14 cellular contexts compared by ENCODE assay signal in genomic region chr11:128625766-128626165, GRCh38. TPM values are rescaled to one million over a fixed set of nuclear protein-coding genes. Genes with fewer than 3 reads are reported as not detected.
DNase-seq lines count a peak whose midpoint lies in the region; ATAC-seq, FAIRE-seq and TF ChIP-seq lines count a peak whose summit lies in the region.
"Had no signal": no experiment of that assay in that cellular context is flagged by ENCODE, and none has a peak within 500 bp of the region (broad histone marks: within the 10 kb centered on the region; RNA-seq: fewer than 3 reads in every experiment).

No MANE protein-coding gene starts in this region.

- H3K27ac ChIP-seq in CD4-positive, CD25-positive, alpha-beta regulatory T cell (ENCODE audit: insufficient read depth, low read length, poor library complexity, severe bottlenecking) = peak overlapping the region; percentile 87
- H3K27ac ChIP-seq: gastrocnemius medialis had no signal

- H3K36me3 Mint-ChIP-seq in CD4-positive, CD25-positive, alpha-beta regulatory T cell = no peaks in the 10 kb centered on the region
- peaks cover 7% of the 10 kb centered on the region for H3K36me3 Mint-ChIP-seq in activated CD8-positive, alpha-beta T cell treated with anti-CD3 and anti-CD28 coated beads, Interleukin-2, amount 10 ng/mL, durations not matched to agents 7 days and 5 days (ENCODE audit: low read depth)
- no peaks in the 10 kb centered on the region for H3K36me3 Mint-ChIP-seq in naive B cell
- H3K36me3 Mint-ChIP-seq: brain, CD14-positive monocyte had no signal

- FAIRE-seq in GM12891 (lab: Jason Lieb, UNC) = peak; percentile 80

- no peak for TF ChIP-seq POLR2A in GM12891 (IDR thresholded peaks at IDR 0.05; ENCODE audit: low read depth, low read length)

- H3K36me3 ChIP-seq in CD4-positive, CD25-positive, alpha-beta regulatory T cell (ENCODE audit: control insufficient read depth, insufficient read depth, low read length) = no peaks in the 10 kb centered on the region
- H3K36me3 ChIP-seq: gastrocnemius medialis had no signal

- H3K4me1 Mint-ChIP-seq in CD4-positive, CD25-positive, alpha-beta regulatory T cell = peaks cover 54 to 99% (median 82%) of the 10 kb centered on the region in 4 donors
- H3K4me1 Mint-ChIP-seq in activated CD8-positive, alpha-beta T cell treated with anti-CD3 and anti-CD28 coated beads, Interleukin-2, amount 10 ng/mL, durations not matched to agents 7 days and 5 days (ENCODE audit: low read depth) = peaks cover 90% of the 10 kb centered on the region
- peaks cover 88 to 98% (median 97%) of the 10 kb centered on the region in 3 donors for H3K4me1 Mint-ChIP-seq in naive B cell

- peak overlapping the region; percentile 76 for H3K4me3 ChIP-seq in CD4-positive, CD25-positive, alpha-beta regulatory T cell (ENCODE audit: low read depth, low read length)
- H3K4me3 ChIP-seq: gastrocnemius medialis had no signal

- POLR2A ChIA-PET in activated CD8-positive, alpha-beta T cell treated with anti-CD3 and anti-CD28 coated beads, Interleukin-2, amount 10 ng/mL, durations not matched to agents 7 days and 5 days (lab: Charles Lee) = interaction anchor here (1.1 to 17.9 kb wide), 10 partner anchors 13 to 160 kb away, joined by 4 to 565 read pairs (median 11); no protein-coding TSS in a partner anchor

- CTCF ChIA-PET in activated CD8-positive, alpha-beta T cell treated with anti-CD3 and anti-CD28 coated beads, Interleukin-2, amount 10 ng/mL, durations not matched to agents 7 days and 5 days (lab: Charles Lee) = interaction anchor here (1.2 to 2.5 kb wide), 5 partner anchors 103 to 335 kb away, joined by 3 to 11 read pairs (median 6); no protein-coding TSS in a partner anchor

- H3K27ac Mint-ChIP-seq in CD4-positive, CD25-positive, alpha-beta regulatory T cell = peak overlapping the region; percentile 97 to 100 (median 97)
- peak overlapping the region; percentile 97 for H3K27ac Mint-ChIP-seq in activated CD8-positive, alpha-beta T cell treated with anti-CD3 and anti-CD28 coated beads, Interleukin-2, amount 10 ng/mL, durations not matched to agents 7 days and 5 days
- H3K27ac Mint-ChIP-seq in naive B cell = peak overlapping the region; percentile 97 to 99 (median 98)
- H3K27ac Mint-ChIP-seq: brain had no signal

- no peak for ATAC-seq in CD4-positive, CD25-positive, alpha-beta regulatory T cell (ENCODE audit: low read depth in 2 of 2)
- ATAC-seq in activated CD8-positive, alpha-beta T cell treated with anti-CD3 and anti-CD28 coated beads, Interleukin-2, amount 10 ng/mL, durations not matched to agents 7 days and 5 days = no peak
- no peak for ATAC-seq in naive B cell (ENCODE audit: low read depth in 2 of 2)
- ATAC-seq in HG02642 (IDR thresholded peaks at IDR 0.05; ENCODE audit: poor library complexity, unreplicated experiment) = no peak
- ATAC-seq: gastrocnemius medialis had no signal

- H3K27me3 ChIP-seq in CD4-positive, CD25-positive, alpha-beta regulatory T cell (ENCODE audit: control insufficient read depth, insufficient read depth, low read length) = no peaks in the 10 kb centered on the region
- H3K27me3 ChIP-seq: gastrocnemius medialis had no signal

- peak overlapping the region; percentile 72 to 88 (median 80) for H3K4me3 Mint-ChIP-seq in CD4-positive, CD25-positive, alpha-beta regulatory T cell
- peak overlapping the region; percentile 69 for H3K4me3 Mint-ChIP-seq in activated CD8-positive, alpha-beta T cell treated with anti-CD3 and anti-CD28 coated beads, Interleukin-2, amount 10 ng/mL, durations not matched to agents 7 days and 5 days
- H3K4me3 Mint-ChIP-seq in naive B cell = peak overlapping the region; percentile 9 to 89 (median 78)
- H3K4me3 Mint-ChIP-seq: brain had no signal

- H3K9me3 Mint-ChIP-seq in CD4-positive, CD25-positive, alpha-beta regulatory T cell = no peaks in the 10 kb centered on the region
- no peaks in the 10 kb centered on the region for H3K9me3 Mint-ChIP-seq in activated CD8-positive, alpha-beta T cell treated with anti-CD3 and anti-CD28 coated beads, Interleukin-2, amount 10 ng/mL, durations not matched to agents 7 days and 5 days (ENCODE audit: insufficient read depth)
- peaks cover 0 to 5% (median 0%) of the 10 kb centered on the region in 7 donors for H3K9me3 Mint-ChIP-seq in naive B cell
- H3K9me3 Mint-ChIP-seq: brain, CD14-positive monocyte had no signal

- H3K4me1 ChIP-seq in CD4-positive, CD25-positive, alpha-beta regulatory T cell (ENCODE audit: control insufficient read depth, insufficient read depth, low read length, poor library complexity, severe bottlenecking) = peaks cover 97% of the 10 kb centered on the region

- DNase-seq in CD4-positive, CD25-positive, alpha-beta regulatory T cell = peak in 1 of 3 donors; percentile 11
- DNase-seq in GM12891 (ENCODE audit: insufficient read length, low spot score) (no peak), naive B cell (no peak), HuH-7 (ENCODE audit: low spot score) (no peak), globus pallidus (ENCODE audit: low spot score) (no peak)
- DNase-seq in activated CD8-positive, alpha-beta T cell treated with anti-CD3 and anti-CD28 coated beads, Interleukin-2, amount 10 ng/mL, durations not matched to agents 7 days and 5 days = no peak
- DNase-seq: gastrocnemius medialis; NCI-H1105; stimulated activated CD4-positive, alpha-beta T cell treated with anti-CD3 and anti-CD28 coated beads, Interleukin-4, amount 100 ng/mL, for 1 hour; stimulated activated naive CD4-positive, alpha-beta T cell treated with Interleukin-2 at 50 U/mL for 16 hours; T1000 had no signal

- H3K9me3 ChIP-seq in CD4-positive, CD25-positive, alpha-beta regulatory T cell (ENCODE audit: control insufficient read depth in 2 of 2, low read length in 2 of 2) = no peaks in the 10 kb centered on the region
- H3K9me3 ChIP-seq: gastrocnemius medialis had no signal

- H3K27me3 Mint-ChIP-seq in CD4-positive, CD25-positive, alpha-beta regulatory T cell = no peaks in the 10 kb centered on the region
- no peaks in the 10 kb centered on the region for H3K27me3 Mint-ChIP-seq in activated CD8-positive, alpha-beta T cell treated with anti-CD3 and anti-CD28 coated beads, Interleukin-2, amount 10 ng/mL, durations not matched to agents 7 days and 5 days (ENCODE audit: low read depth)
- H3K27me3 Mint-ChIP-seq in naive B cell = no peaks in the 10 kb centered on the region

TF ChIP-seq in GM12891, 5 proteins besides CTCF, POLR2A, EP300 and RAD21:
- no peak for TF ChIP-seq SPI1 (IDR thresholded peaks at IDR 0.05; ENCODE audit: low read depth, low read length)
- no peak for TF ChIP-seq TAF1 (IDR thresholded peaks at IDR 0.05; ENCODE audit: low read depth, low read length)
- no peak for TF ChIP-seq POU2F2 (IDR thresholded peaks at IDR 0.05; ENCODE audit: low read depth, low read length)
- TF ChIP-seq PAX5 (IDR thresholded peaks at IDR 0.05; ENCODE audit: insufficient read depth, low read length, severe bottlenecking) = no peak

RNA-seq across cellular contexts. Expression of gene ETS1, which starts 38.4 kb away (rescaled TPM):
- 1,033 TPM for total RNA-seq in CD4-positive, CD25-positive, alpha-beta regulatory T cell
- 100 to 1,000 TPM; 489 to 636 (median 541) TPM for polyA plus RNA-seq in CD4-positive, CD25-positive, alpha-beta regulatory T cell
- polyA plus RNA-seq in GM12891 (2012; ENCODE audit: low read depth, missing spikeins) = 59.5 TPM
- total RNA-seq in activated CD8-positive, alpha-beta T cell treated with anti-CD3 and anti-CD28 coated beads, Interleukin-2, amount 10 ng/mL, durations not matched to agents 7 days and 5 days = 100 to 1,000 TPM; 456 to 467 TPM
- polyA plus RNA-seq in naive B cell (ENCODE audit: low read depth in 6 of 6) = 100 to 1,000 TPM; 205 to 278 (median 247) TPM
